Comparison of ENCODE assay signal across 10 cellular contexts in genomic region chr10:22669163-22669711, GRCh38. TPM values are rescaled to one million over a fixed set of nuclear protein-coding genes. Genes with fewer than 3 reads are reported as not detected.
DNase-seq lines count a peak whose midpoint lies in the region; ATAC-seq and TF ChIP-seq lines count a peak whose summit lies in the region.
"Had no signal": no experiment of that assay in that cellular context is flagged by ENCODE, and none has a peak within 500 bp of the region (broad histone marks: within the 10 kb centered on the region; RNA-seq: fewer than 3 reads in every experiment).

No MANE protein-coding gene starts in this region.

- TF ChIP-seq POLR2A in Peyer's patch (IDR thresholded peaks at IDR 0.05): no peak

- POLR2A ChIA-PET in CD8-positive, alpha-beta memory T cell (lab: Charles Lee): interaction anchor here (1.4 to 3.7 kb wide), 4 partner anchors 14 to 232 kb away, joined by 3 to 20 read pairs (median 4); no protein-coding TSS in a partner anchor

- H3K27me3 ChIP-seq in CD8-positive, alpha-beta memory T cell (ENCODE audit: insufficient read depth, low read length, poor library complexity, severe bottlenecking): no peaks in the 10 kb centered on the region
- H3K27me3 ChIP-seq in Peyer's patch: no peaks in the 10 kb centered on the region

- no peaks in the 10 kb centered on the region for H3K27me3 Mint-ChIP-seq in CD8-positive, alpha-beta memory T cell

- no peaks in the 10 kb centered on the region for H3K9me3 ChIP-seq in CD8-positive, alpha-beta memory T cell (ENCODE audit: low read length)
- no peaks in the 10 kb centered on the region for H3K9me3 ChIP-seq in Peyer's patch

- CTCF ChIA-PET in CD8-positive, alpha-beta memory T cell (lab: Charles Lee): interaction anchor here (0.9 to 2.0 kb wide), 7 partner anchors 14 to 319 kb away, joined by 3 to 6 read pairs (median 4); no protein-coding TSS in a partner anchor

- DNase-seq in CD8-positive, alpha-beta memory T cell: no peak
- no peak for DNase-seq in HuH-7 (ENCODE audit: low spot score)
- DNase-seq in G401 (ENCODE audit: low spot score): no peak
- no peak for DNase-seq in RPMI8226
- no peak for DNase-seq in Peyer's patch
- DNase-seq: amygdala, NCI-H1092 treated with DMSO at 0.1 percent for 48 hours had no signal

- H3K4me1 ChIP-seq in CD8-positive, alpha-beta memory T cell (ENCODE audit: insufficient read depth, low read length): peaks cover 94% of the 10 kb centered on the region
- peaks cover 0 to 19% (median 9%) of the 10 kb centered on the region in 4 donors for H3K4me1 ChIP-seq in Peyer's patch

- H3K4me3 ChIP-seq in CD8-positive, alpha-beta memory T cell (ENCODE audit: low read length): peak overlapping the region; percentile 14
- no peak overlapping the region for H3K4me3 ChIP-seq in Peyer's patch

- H3K27ac Mint-ChIP-seq in CD8-positive, alpha-beta memory T cell: peak overlapping the region; percentile 83 to 99 (median 90)

- H3K9me3 Mint-ChIP-seq in CD8-positive, alpha-beta memory T cell: no peaks in the 10 kb centered on the region

- in situ Hi-C loops in G401 (cut with HindIII; ENCODE audit: low sequenced_read_pairs): no loop called here

- peaks cover 0 to 6% (median 3%) of the 10 kb centered on the region in 3 donors for H3K36me3 Mint-ChIP-seq in CD8-positive, alpha-beta memory T cell

- H3K4me1 Mint-ChIP-seq in CD8-positive, alpha-beta memory T cell: peaks cover 86 to 100% (median 100%) of the 10 kb centered on the region in 3 donors

- ATAC-seq in GM19351 (IDR thresholded peaks at IDR 0.05; ENCODE audit: unreplicated experiment) (peak; percentile 53), HG03442 (IDR thresholded peaks at IDR 0.05; ENCODE audit: unreplicated experiment) (peak; percentile 47)

- H3K4me3 Mint-ChIP-seq in CD8-positive, alpha-beta memory T cell: peak overlapping the region; percentile 36 to 91 (median 79)

- no peaks in the 10 kb centered on the region for H3K36me3 ChIP-seq in CD8-positive, alpha-beta memory T cell (ENCODE audit: insufficient read depth, low read length)
- no peaks in the 10 kb centered on the region for H3K36me3 ChIP-seq in Peyer's patch

- no peak for TF ChIP-seq CTCF in Peyer's patch (IDR thresholded peaks at IDR 0.05)

- peak overlapping the region; percentile 60 for H3K27ac ChIP-seq in CD8-positive, alpha-beta memory T cell (ENCODE audit: low read depth, low read length)
- H3K27ac ChIP-seq in cingulate gyrus (ENCODE audit: low read depth, low read length) (peak overlapping the region; percentile 21), Peyer's patch (peak overlapping the region in 1 of 4 donors; percentile 34)

RNA-seq across cellular contexts. Expression of gene PIP4K2A, which starts 45.1 kb away (rescaled TPM):
- total RNA-seq in CD8-positive, alpha-beta memory T cell: 100 to 1,000 TPM; 116 to 130 TPM
- polyA plus RNA-seq in CD8-positive, alpha-beta memory T cell: 120 TPM
- total RNA-seq in G401 (2014; rRNA removed; shearing (Covaris generic)): 39.2 and 83.4 TPM in 2 replicates
- total RNA-seq in Peyer's patch: 10 to 100 TPM in 2 of 4 donors, 1 to 10 TPM in 2; 6.8 to 34.7 (median 15.4) TPM
